In the genomic region with DNA sequence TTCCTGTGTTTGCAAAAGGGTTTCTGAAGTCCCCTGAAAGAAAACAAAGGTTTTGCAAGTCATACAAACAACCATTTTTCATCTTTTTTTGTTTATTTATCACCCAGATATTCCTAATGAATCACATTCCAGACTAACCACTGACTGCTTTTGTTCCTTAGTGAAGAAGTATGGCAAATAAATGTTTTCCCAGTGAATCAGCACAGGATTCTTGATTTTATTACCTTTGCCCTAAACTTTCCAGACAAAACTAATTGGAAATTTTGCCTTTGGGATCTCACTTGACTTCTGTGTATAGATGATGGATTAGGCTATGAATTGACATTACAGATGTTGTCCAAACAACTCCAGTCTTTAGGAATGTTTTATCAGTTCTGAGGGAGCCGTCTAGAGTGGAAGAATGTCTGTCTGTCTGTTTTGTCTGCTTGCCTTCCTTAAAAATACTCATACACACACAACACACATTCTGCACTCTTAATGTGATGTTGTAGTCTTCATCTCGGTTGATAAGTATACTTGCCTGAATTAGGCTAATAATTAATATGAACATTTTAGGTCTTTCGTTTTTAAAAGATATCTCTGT, we compare ENCODE assay signal across 10 cellular contexts. TPM values are rescaled to one million over a fixed set of nuclear protein-coding genes. Genes with fewer than 3 reads are reported as not detected.
A peak's percentile ranks its signal among the peaks of the same experiment; 100 is the strongest.
DNase-seq lines count a peak whose midpoint lies in the region; ATAC-seq and TF ChIP-seq lines count a peak whose summit lies in the region.
"Had no signal": no experiment of that assay in that cellular context is flagged by ENCODE, and none has a peak within 500 bp of the region (broad histone marks: within the 10 kb centered on the region; RNA-seq: fewer than 3 reads in every experiment).

No MANE protein-coding gene starts in this region.

- H3K36me3 Mint-ChIP-seq in activated CD4-positive, alpha-beta T cell treated with anti-CD3 and anti-CD28 coated beads, Interleukin-2, amount 10 ng/mL, durations not matched to agents 24 days and 14 days (ENCODE audit: low read depth): peaks cover 41% of the 10 kb centered on the region
- H3K36me3 Mint-ChIP-seq in activated CD8-positive, alpha-beta T cell treated with anti-CD3 and anti-CD28 coated beads, Interleukin-2, amount 10 ng/mL, durations not matched to agents 7 days and 5 days (ENCODE audit: low read depth): peaks cover 52% of the 10 kb centered on the region

- no peaks in the 10 kb centered on the region for H3K9me3 Mint-ChIP-seq in activated CD4-positive, alpha-beta T cell treated with anti-CD3 and anti-CD28 coated beads, Interleukin-2, amount 10 ng/mL, durations not matched to agents 24 days and 14 days
- H3K9me3 Mint-ChIP-seq in activated CD8-positive, alpha-beta T cell treated with anti-CD3 and anti-CD28 coated beads, Interleukin-2, amount 10 ng/mL, durations not matched to agents 7 days and 5 days (ENCODE audit: insufficient read depth): peaks cover 12% of the 10 kb centered on the region

- no peak for ATAC-seq in activated CD8-positive, alpha-beta T cell treated with anti-CD3 and anti-CD28 coated beads, Interleukin-2, amount 10 ng/mL, durations not matched to agents 7 days and 5 days
- ATAC-seq in Right ventricle myocardium superior (ENCODE audit: poor library complexity) (no peak), GM19452 (IDR thresholded peaks at IDR 0.05; ENCODE audit: unreplicated experiment) (no peak)
- ATAC-seq: right cardiac atrium had no signal

- H3K27me3 Mint-ChIP-seq in activated CD4-positive, alpha-beta T cell treated with anti-CD3 and anti-CD28 coated beads, Interleukin-2, amount 10 ng/mL, durations not matched to agents 24 days and 14 days: no peaks in the 10 kb centered on the region
- H3K27me3 Mint-ChIP-seq in activated CD8-positive, alpha-beta T cell treated with anti-CD3 and anti-CD28 coated beads, Interleukin-2, amount 10 ng/mL, durations not matched to agents 7 days and 5 days (ENCODE audit: low read depth): no peaks in the 10 kb centered on the region

- no peak for TF ChIP-seq CTCF in foreskin fibroblast (IDR thresholded peaks at IDR 0.05; ENCODE audit: low read depth, low read length)

- CTCF ChIA-PET in activated CD8-positive, alpha-beta T cell treated with anti-CD3 and anti-CD28 coated beads, Interleukin-2, amount 10 ng/mL, durations not matched to agents 7 days and 5 days (lab: Charles Lee): interaction anchor here (0.6 to 4.7 kb wide), 3 partner anchors 7 to 83 kb away, joined by 3 to 82 read pairs (median 40); no protein-coding TSS in a partner anchor

- POLR2A ChIA-PET in activated CD8-positive, alpha-beta T cell treated with anti-CD3 and anti-CD28 coated beads, Interleukin-2, amount 10 ng/mL, durations not matched to agents 7 days and 5 days (lab: Charles Lee): interaction anchor here (1.1 to 8.4 kb wide), 3 partner anchors 83 to 103 kb away, joined by 3 to 178 read pairs (median 12); no protein-coding TSS in a partner anchor

- peak overlapping the region; percentile 36 for H3K27ac ChIP-seq in temporal lobe (ENCODE audit: low read depth, low read length)
- H3K27ac ChIP-seq: BLaER1 had no signal

- H3K4me3 Mint-ChIP-seq in activated CD4-positive, alpha-beta T cell treated with anti-CD3 and anti-CD28 coated beads, Interleukin-2, amount 10 ng/mL, durations not matched to agents 24 days and 14 days: peak overlapping the region; percentile 39
- H3K4me3 Mint-ChIP-seq in activated CD8-positive, alpha-beta T cell treated with anti-CD3 and anti-CD28 coated beads, Interleukin-2, amount 10 ng/mL, durations not matched to agents 7 days and 5 days: no peak overlapping the region

- intact Hi-C loops in activated CD4-positive, alpha-beta T cell treated with anti-CD3 and anti-CD28 coated beads, Interleukin-2, amount 10 ng/mL, durations not matched to agents 24 days and 14 days (cut with micrococcal nuclease): no loop called here
- intact Hi-C loops in Right ventricle myocardium superior (cut with DNase I): loop anchor here (10.0 kb wide), 1 partner anchor 78 kb away; no protein-coding TSS in a partner anchor

- H3K27ac Mint-ChIP-seq in activated CD4-positive, alpha-beta T cell treated with anti-CD3 and anti-CD28 coated beads, Interleukin-2, amount 10 ng/mL, durations not matched to agents 24 days and 14 days: peak overlapping the region; percentile 85
- H3K27ac Mint-ChIP-seq in activated CD8-positive, alpha-beta T cell treated with anti-CD3 and anti-CD28 coated beads, Interleukin-2, amount 10 ng/mL, durations not matched to agents 7 days and 5 days: peak overlapping the region; percentile 53

- H3K4me1 Mint-ChIP-seq in activated CD4-positive, alpha-beta T cell treated with anti-CD3 and anti-CD28 coated beads, Interleukin-2, amount 10 ng/mL, durations not matched to agents 24 days and 14 days: peaks cover 60% of the 10 kb centered on the region
- H3K4me1 Mint-ChIP-seq in activated CD8-positive, alpha-beta T cell treated with anti-CD3 and anti-CD28 coated beads, Interleukin-2, amount 10 ng/mL, durations not matched to agents 7 days and 5 days (ENCODE audit: low read depth): peaks cover 56% of the 10 kb centered on the region

- H3K4me3 ChIP-seq in foreskin fibroblast (ENCODE audit: low read depth in 1 of 2, low read length in 2 of 2): no peak overlapping the region
- H3K4me3 ChIP-seq: BLaER1 had no signal

- no peak for DNase-seq in activated CD4-positive, alpha-beta T cell treated with anti-CD3 and anti-CD28 coated beads, Interleukin-2, amount 10 ng/mL, durations not matched to agents 24 days and 14 days
- DNase-seq in activated CD4-positive, alpha-beta T cell treated with anti-CD3 and anti-CD28 coated beads for 48 hours: no peak
- DNase-seq in activated CD8-positive, alpha-beta T cell treated with anti-CD3 and anti-CD28 coated beads, Interleukin-2, amount 10 ng/mL, durations not matched to agents 7 days and 5 days: no peak
- DNase-seq in foreskin fibroblast (peak; percentile 44 to 70), SKM-1 (lab: John Stamatoyannopoulos, UW; ENCODE audit: unreplicated experiment) (no peak), Right ventricle myocardium superior (no peak)
- DNase-seq: right cardiac atrium had no signal

RNA-seq across cellular contexts. Expression of a gene that starts 48.9 kb away (rescaled TPM):
- 417 and 422 TPM in 2 replicates for total RNA-seq in activated CD4-positive, alpha-beta T cell treated with anti-CD3 and anti-CD28 coated beads, Interleukin-2, amount 10 ng/mL, durations not matched to agents 24 days and 14 days
- total RNA-seq in activated CD8-positive, alpha-beta T cell treated with anti-CD3 and anti-CD28 coated beads, Interleukin-2, amount 10 ng/mL, durations not matched to agents 7 days and 5 days: 100 to 1,000 TPM; 122 to 123 TPM
- total RNA-seq in temporal lobe: 162 TPM
- total RNA-seq in Right ventricle myocardium superior: 49.4 TPM

RNA-seq across cellular contexts. Expression of a gene that starts 49.1 kb away (rescaled TPM):
- total RNA-seq in activated CD4-positive, alpha-beta T cell treated with anti-CD3 and anti-CD28 coated beads, Interleukin-2, amount 10 ng/mL, durations not matched to agents 24 days and 14 days: 49.0 and 50.3 TPM in 2 replicates
- total RNA-seq in activated CD8-positive, alpha-beta T cell treated with anti-CD3 and anti-CD28 coated beads, Interleukin-2, amount 10 ng/mL, durations not matched to agents 7 days and 5 days: 10 to 100 TPM; 21.5 to 24.7 TPM
- 13.5 TPM for total RNA-seq in temporal lobe
- total RNA-seq in Right ventricle myocardium superior: 9.0 TPM

Comparison
In these comparisons a context has a peak if more than half of its experiments do, and no peak if none do; other contexts are left out.
1. DNase-seq: peak in foreskin fibroblast (2 of 2); none in activated CD4-positive, alpha-beta T cell treated with anti-CD3 and anti-CD28 coated beads, Interleukin-2, amount 10 ng/mL, durations not matched to agents 24 days and 14 days (single experiment), activated CD4-positive, alpha-beta T cell treated with anti-CD3 and anti-CD28 coated beads for 48 hours (single experiment), activated CD8-positive, alpha-beta T cell treated with anti-CD3 and anti-CD28 coated beads, Interleukin-2, amount 10 ng/mL, durations not matched to agents 7 days and 5 days (single experiment), SKM-1 (single experiment) and Right ventricle myocardium superior (single experiment).